1 cellular context compared by ENCODE assay signal in the genomic region with DNA sequence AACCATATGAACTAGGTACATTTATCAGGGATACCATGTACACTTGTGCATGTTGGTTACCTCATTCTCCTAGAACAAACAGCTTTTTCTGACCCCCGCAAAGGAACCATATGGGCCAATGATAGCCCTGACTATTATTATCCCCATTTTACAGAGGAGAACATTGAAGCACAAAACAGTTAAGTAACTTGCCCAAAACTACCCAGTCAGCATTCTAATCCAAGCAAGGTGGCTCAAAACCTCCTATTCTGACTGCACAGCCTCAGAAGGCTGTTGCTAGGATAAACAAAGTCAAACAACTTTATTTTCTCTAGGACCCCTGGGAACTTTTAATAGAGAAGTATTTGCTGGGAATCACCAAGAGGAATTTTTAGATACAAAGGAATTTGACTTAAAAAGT.
A peak's percentile ranks its signal among the peaks of the same experiment; 100 is the strongest.
TF ChIP-seq lines count a peak whose summit lies in the region.

No MANE protein-coding gene starts in this region.

TF ChIP-seq in HepG2, 621 proteins besides CTCF, POLR2A, EP300 and RAD21 (continued from another document):
- TF ChIP-seq MAFF (IDR thresholded peaks at IDR 0.05; ENCODE audit: low read depth, low read length) = peak; percentile 66
TF ChIP-seq in HepG2: peak in this region for 2.
